1 cellular context compared by ENCODE assay signal in the genomic region with DNA sequence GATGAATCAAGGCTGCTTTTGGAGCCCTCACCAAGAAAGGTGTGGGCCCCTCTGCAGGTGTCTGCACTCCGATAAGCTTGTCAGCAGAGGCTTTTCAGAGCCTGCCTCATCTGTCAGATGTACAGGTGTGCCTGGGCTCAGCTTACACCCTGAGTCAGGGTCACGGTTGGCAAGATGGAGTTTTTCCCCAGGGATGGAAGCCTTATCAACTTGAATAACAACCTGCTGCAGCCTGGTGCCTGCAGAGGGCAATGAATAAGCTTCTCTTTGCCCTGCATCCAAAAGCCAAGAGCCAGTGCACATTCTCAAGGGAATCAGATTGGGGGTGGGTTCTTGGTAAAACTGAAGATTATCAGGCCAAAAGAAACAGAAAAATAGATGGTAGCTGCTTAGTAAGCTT.
TF ChIP-seq lines count a peak whose summit lies in the region.

No MANE protein-coding gene starts in this region.

TF ChIP-seq in HEK293, 187 proteins besides CTCF, POLR2A, EP300 and RAD21 (continued from another document):
- TF ChIP-seq, protein P1, sequence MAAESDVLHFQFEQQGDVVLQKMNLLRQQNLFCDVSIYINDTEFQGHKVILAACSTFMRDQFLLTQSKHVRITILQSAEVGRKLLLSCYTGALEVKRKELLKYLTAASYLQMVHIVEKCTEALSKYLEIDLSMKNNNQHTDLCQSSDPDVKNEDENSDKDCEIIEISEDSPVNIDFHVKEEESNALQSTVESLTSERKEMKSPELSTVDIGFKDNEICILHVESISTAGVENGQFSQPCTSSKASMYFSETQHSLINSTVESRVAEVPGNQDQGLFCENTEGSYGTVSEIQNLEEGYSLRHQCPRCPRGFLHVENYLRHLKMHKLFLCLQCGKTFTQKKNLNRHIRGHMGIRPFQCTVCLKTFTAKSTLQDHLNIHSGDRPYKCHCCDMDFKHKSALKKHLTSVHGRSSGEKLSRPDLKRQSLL (tag by site-specific recombination; IDR thresholded peaks at IDR 0.05), result no peak
- TF ChIP-seq ZNF114 (tag by site-specific recombination; IDR thresholded peaks at IDR 0.05) (no peak), TRIM28 (IDR thresholded peaks at IDR 0.05; ENCODE audit: borderline replicate concordance, low read length) (no peak), ZFP37 (tag by site-specific recombination; IDR thresholded peaks at IDR 0.05) (no peak), ZBTB1 (tag by site-specific recombination; IDR thresholded peaks at IDR 0.05) (no peak), MEIS1 (CRISPR knock-in tag; IDR thresholded peaks at IDR 0.05; ENCODE audit: borderline replicate concordance) (no peak), KLF7 (tag by site-specific recombination; IDR thresholded peaks at IDR 0.05; ENCODE audit: borderline replicate concordance) (no peak), KLF16 (tag by site-specific recombination; IDR thresholded peaks at IDR 0.05) (no peak)
